Comparison of ENCODE assay signal across 8 cellular contexts in the genomic region with DNA sequence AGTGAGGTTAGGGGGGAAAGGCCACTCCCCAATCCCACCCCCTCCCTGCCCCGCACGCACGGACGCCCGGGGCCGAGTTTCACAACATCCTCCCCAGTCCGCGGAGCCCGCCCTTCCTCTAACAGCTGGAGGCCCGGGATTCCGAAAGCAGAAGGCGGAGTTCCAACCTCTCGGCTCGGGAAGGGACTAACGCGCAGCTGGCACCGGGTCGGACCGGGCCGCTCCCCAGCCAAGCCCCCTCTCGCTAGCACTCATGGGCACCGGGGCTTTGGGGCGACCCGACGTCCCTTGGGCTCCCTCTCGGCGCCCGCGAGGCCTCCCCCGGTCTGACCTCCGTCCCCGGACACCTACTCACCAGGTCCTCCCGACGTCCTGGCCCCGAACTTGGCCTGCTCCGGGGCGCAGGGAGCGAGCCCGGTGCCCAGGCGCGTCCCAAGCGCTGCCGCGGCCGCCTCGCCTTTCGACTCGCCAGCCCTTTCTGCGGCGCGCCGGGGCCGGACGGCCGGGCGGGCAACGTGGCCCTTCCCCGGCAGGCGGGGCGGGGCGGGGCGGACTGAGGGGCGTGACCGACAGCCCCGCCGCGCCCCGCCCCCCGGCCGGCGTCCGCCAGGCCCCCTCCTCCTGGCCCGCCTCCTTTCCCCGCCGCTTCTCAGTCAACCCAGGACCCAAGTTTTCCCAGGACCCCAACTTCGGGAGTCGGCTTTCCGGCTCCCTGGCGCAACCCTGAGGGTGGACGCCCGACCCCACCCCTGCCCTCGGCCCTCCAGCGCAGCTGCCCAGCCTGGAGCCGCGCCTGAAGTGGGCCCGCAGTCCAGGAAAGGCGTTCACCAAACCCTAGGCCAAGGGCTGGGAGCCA. TPM values are rescaled to one million over a fixed set of nuclear protein-coding genes. Genes with fewer than 3 reads are reported as not detected.
DNase-seq lines count a peak whose midpoint lies in the region; ATAC-seq and TF ChIP-seq lines count a peak whose summit lies in the region.

MGAT1 (minus strand) TSS at position 482 of the 856 bp plus-strand sequence. CDS start 9,835 bp downstream, outside the sequence.

- peak; percentile 73 for DNase-seq in NCI-H82 (lab: John Stamatoyannopoulos, UW)
- DNase-seq in NCI-H82 treated with DMSO at 0.1 percent for 48 hours (lab: John Stamatoyannopoulos, UW; ENCODE audit: unreplicated experiment) = no peak
- peak; percentile 69 for DNase-seq in NCI-H460 (ENCODE audit: extremely low read depth, low read depth)
- DNase-seq in activated CD8-positive, alpha-beta T cell treated with anti-CD3 and anti-CD28 coated beads for 36 hours = peak; percentile 85
- DNase-seq in effector CD8-positive, alpha-beta T cell (lab: John Stamatoyannopoulos, UW) = peak; percentile 59
- DNase-seq in memory B cell (ENCODE audit: low spot score in 2 of 2) = peak; percentile 68 to 79
- DNase-seq in stimulated activated CD8-positive, alpha-beta memory T cell treated with anti-CD3 and anti-CD28 coated beads, Interleukin-12 subunit alpha, Interleukin-12 subunit beta, amount 100 ng/mL, for 24 hours (ENCODE audit: extremely low read depth) = peak; percentile 57

- no peak for TF ChIP-seq CTCF in activated CD8-positive, alpha-beta T cell treated with anti-CD3 and anti-CD28 coated beads for 36 hours (IDR thresholded peaks at IDR 0.05)

- CTCF ChIA-PET in activated CD8-positive, alpha-beta T cell treated with anti-CD3 and anti-CD28 coated beads for 36 hours (lab: Charles Lee) = interaction anchor here (0.6 to 2.3 kb wide), 11 partner anchors 15 to 82 kb away, joined by 3 to 10 read pairs (median 3); partner anchors contain the start of gene ZFP62

- ATAC-seq in HG02973 (IDR thresholded peaks at IDR 0.05; ENCODE audit: unreplicated experiment) = peak; percentile 49
- peak; percentile 56 for ATAC-seq in activated CD8-positive, alpha-beta T cell treated with anti-CD3 and anti-CD28 coated beads for 36 hours
- peak; percentile 59 for ATAC-seq in memory B cell (ENCODE audit: low read depth)

- peak within 1 kb of the TSS; percentile 88 for H3K4me3 Mint-ChIP-seq in activated CD8-positive, alpha-beta T cell treated with anti-CD3 and anti-CD28 coated beads for 36 hours
- peak within 1 kb of the TSS; percentile 97 for H3K4me3 Mint-ChIP-seq in memory B cell

- POLR2A ChIA-PET in activated CD8-positive, alpha-beta T cell treated with anti-CD3 and anti-CD28 coated beads for 36 hours (lab: Charles Lee) = interaction anchor here (0.7 to 5.2 kb wide), 7 partner anchors 9 to 30 kb away, joined by 3 to 30 read pairs (median 5); no protein-coding TSS in a partner anchor

- peak within 1 kb of the TSS; percentile 99 for H3K27ac Mint-ChIP-seq in activated CD8-positive, alpha-beta T cell treated with anti-CD3 and anti-CD28 coated beads for 36 hours
- peak within 1 kb of the TSS; percentile 61 for H3K27ac Mint-ChIP-seq in memory B cell

- H3K27me3 Mint-ChIP-seq in activated CD8-positive, alpha-beta T cell treated with anti-CD3 and anti-CD28 coated beads for 36 hours = no peaks in the 10 kb centered on the region
- H3K27me3 Mint-ChIP-seq in memory B cell = no peaks in the 10 kb centered on the region

- H3K4me1 Mint-ChIP-seq in activated CD8-positive, alpha-beta T cell treated with anti-CD3 and anti-CD28 coated beads for 36 hours (ENCODE audit: low read depth) = peaks cover 70% of the 10 kb centered on the region
- peaks cover 72% of the 10 kb centered on the region for H3K4me1 Mint-ChIP-seq in memory B cell

- intact Hi-C loops in activated CD8-positive, alpha-beta T cell treated with anti-CD3 and anti-CD28 coated beads for 36 hours (cut with micrococcal nuclease) = loop anchor here (5.0 kb wide), 1 partner anchor 35 kb away; no protein-coding TSS in a partner anchor

- no peaks in the 10 kb centered on the region for H3K9me3 Mint-ChIP-seq in activated CD8-positive, alpha-beta T cell treated with anti-CD3 and anti-CD28 coated beads for 36 hours
- H3K9me3 Mint-ChIP-seq in memory B cell = no peaks in the 10 kb centered on the region

- peaks cover 84% of the 10 kb centered on the region for H3K36me3 Mint-ChIP-seq in activated CD8-positive, alpha-beta T cell treated with anti-CD3 and anti-CD28 coated beads for 36 hours (ENCODE audit: low read depth)
- H3K36me3 Mint-ChIP-seq in memory B cell = peaks cover 10% of the 10 kb centered on the region

RNA-seq across cellular contexts. Expression of gene MGAT1, which starts in this region (rescaled TPM):
- 52.9 and 56.5 TPM in 2 replicates for total RNA-seq in NCI-H460 (2014; rRNA removed; shearing (Covaris generic))
- polyA plus RNA-seq in NCI-H460 (2014; cell fraction: nucleus; rRNA removed) = 57.3 and 69.7 TPM in 2 replicates
- 100 to 1,000 TPM; 161 to 171 TPM for total RNA-seq in activated CD8-positive, alpha-beta T cell treated with anti-CD3 and anti-CD28 coated beads for 36 hours
